23 cellular contexts compared by ENCODE assay signal in the genomic region with DNA sequence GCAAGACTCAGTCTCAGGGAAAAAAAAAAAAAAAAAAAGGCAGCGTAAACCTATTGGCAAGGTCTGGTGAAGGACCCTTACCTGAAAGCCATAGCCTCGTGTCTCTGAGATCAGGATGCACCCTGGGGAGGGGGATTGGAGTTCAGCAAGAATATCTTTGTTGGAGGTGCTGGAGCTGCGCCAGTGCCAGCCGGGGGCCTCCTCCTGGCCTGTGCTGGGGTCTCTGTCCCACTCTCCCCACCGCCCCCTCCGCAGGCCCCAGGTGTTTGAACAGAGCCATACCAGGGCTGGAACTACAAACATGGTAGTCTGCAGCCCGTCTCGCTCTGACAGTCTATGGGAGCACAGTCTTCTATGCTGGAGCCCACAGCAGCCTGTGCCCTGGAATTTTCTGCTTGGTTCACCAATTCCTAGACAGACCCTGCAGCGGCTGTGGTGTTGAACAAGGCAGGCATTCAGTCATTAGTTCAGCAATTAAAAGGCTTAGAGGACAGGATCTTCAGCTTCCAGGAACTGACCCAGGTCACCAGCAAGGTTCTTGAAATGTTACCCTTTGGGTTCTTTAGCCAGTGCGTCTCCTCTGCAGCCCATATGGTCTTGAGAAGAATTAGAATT. TPM values are rescaled to one million over a fixed set of nuclear protein-coding genes. Genes with fewer than 3 reads are reported as not detected.
"Had no signal": no experiment of that assay in that cellular context is flagged by ENCODE, and none has a peak within 500 bp of the region (broad histone marks: within the 10 kb centered on the region; RNA-seq: fewer than 3 reads in every experiment).

No MANE protein-coding gene starts in this region.

- H3K36me3 ChIP-seq: colonic mucosa, esophagus squamous epithelium, gastroesophageal sphincter, left ventricle myocardium inferior, lower lobe of right lung, neutrophil, right atrium auricular region, sigmoid colon, thyroid gland, upper lobe of left lung, uterus had no signal

- H3K4me1 ChIP-seq: colonic mucosa, esophagus squamous epithelium, gastroesophageal sphincter, left ventricle myocardium inferior, lower lobe of right lung, right atrium auricular region, sigmoid colon, upper lobe of left lung, uterus had no signal

- H3K27ac ChIP-seq: colonic mucosa, esophagus squamous epithelium, gastroesophageal sphincter, left ventricle myocardium inferior, lower lobe of right lung, neutrophil, right atrium auricular region, sigmoid colon, skin epidermis, thyroid gland, upper lobe of left lung, uterus had no signal

- H3K9me3 ChIP-seq: colonic mucosa, esophagus squamous epithelium, gastroesophageal sphincter, left ventricle myocardium inferior, lower lobe of right lung, neutrophil, right atrium auricular region, sigmoid colon, thyroid gland, upper lobe of left lung, uterus had no signal

- H3K27me3 ChIP-seq: colonic mucosa, gastroesophageal sphincter, neutrophil, right atrium auricular region, sigmoid colon, thyroid gland, upper lobe of left lung, uterus had no signal

- FAIRE-seq: kidney had no signal

- ATAC-seq: gastroesophageal sphincter; left cardiac atrium; lower lobe of right lung; naive thymus-derived CD4-positive, alpha-beta T cell had no signal

- DNase-seq: colonic mucosa; dermis blood vessel endothelial cell; esophagus squamous epithelium; foreskin fibroblast; glutamatergic neuron; immature natural killer cell; kidney; left cardiac atrium; left ventricle myocardium inferior; lower lobe of right lung; naive thymus-derived CD4-positive, alpha-beta T cell; nephron progenitor cell; posterior cingulate gyrus; sigmoid colon; stimulated activated CD4-positive, alpha-beta T cell treated with anti-CD3 and anti-CD28 coated beads, Interleukin-12 subunit alpha, Interleukin-12 subunit beta, amount 100 ng/mL, for 4 hours; stimulated activated naive CD4-positive, alpha-beta T cell treated with Interleukin-2 at 50 U/mL for 16 hours; thyroid gland; uterus had no signal

- H3K4me3 ChIP-seq: colonic mucosa, esophagus squamous epithelium, gastroesophageal sphincter, left ventricle myocardium inferior, lower lobe of right lung, right atrium auricular region, sigmoid colon, skin epidermis, thyroid gland, upper lobe of left lung, uterus had no signal

RNA-seq across cellular contexts. Expression of gene KIFC3, which starts 42.2 kb away (rescaled TPM):
- polyA plus RNA-seq: naive thymus-derived CD4-positive, alpha-beta T cell had no signal
